17 cellular contexts compared by ENCODE assay signal in genomic region chr4:845233-845835, GRCh38. TPM values are rescaled to one million over a fixed set of nuclear protein-coding genes. Genes with fewer than 3 reads are reported as not detected.
DNase-seq lines count a peak whose midpoint lies in the region; ATAC-seq and TF ChIP-seq lines count a peak whose summit lies in the region.
"Had no signal": no experiment of that assay in that cellular context is flagged by ENCODE, and none has a peak within 500 bp of the region (broad histone marks: within the 10 kb centered on the region; RNA-seq: fewer than 3 reads in every experiment).

No MANE protein-coding gene starts in this region.

- DNase-seq in EL (peak; percentile 64), M059J (ENCODE audit: low read depth) (peak; percentile 24), fibroblast of the aortic adventitia (ENCODE audit: low read depth) (peak; percentile 47), renal cortical epithelial cell (ENCODE audit: low read depth) (peak; percentile 6), NCI-H748 treated with DMSO at 0.1 percent for 48 hours (lab: John Stamatoyannopoulos, UW) (no peak), T-helper 1 cell (no peak), NCI-H526 treated with DMSO at 0.1 percent for 48 hours (lab: John Stamatoyannopoulos, UW) (no peak)
- DNase-seq: activated CD4-positive, CD25-positive, alpha-beta regulatory T cell treated with anti-CD3 and anti-CD28 coated beads, Interleukin-2, amount 50 U/mL, for 72 hours; activated CD8-positive, alpha-beta memory T cell treated with anti-CD3 and anti-CD28 coated beads, Interleukin-2, amount 50 U/mL, for 4 hours; effector memory CD8-positive, alpha-beta T cell; NCI-H1436 treated with DMSO at 0.1 percent for 48 hours; Peyer's patch; T-helper 2 cell; testis had no signal

- TF ChIP-seq CTCF in fibroblast of the aortic adventitia (IDR thresholded peaks at IDR 0.05; ENCODE audit: insufficient read depth, low read length), result no peak

- no peak for ATAC-seq in GM18520 (IDR thresholded peaks at IDR 0.05; ENCODE audit: unreplicated experiment)
- ATAC-seq: effector memory CD8-positive, alpha-beta T cell; mucosa of descending colon had no signal

- no peak overlapping the region for H3K4me3 ChIP-seq in fibroblast of the aortic adventitia (ENCODE audit: low read depth, low read length)
- H3K4me3 ChIP-seq: cardiac muscle cell, mucosa of descending colon, Peyer's patch, testis had no signal

RNA-seq across cellular contexts. Expression of gene CPLX1, which starts 19.4 kb away (rescaled TPM):
- not detected in 2 replicates for total RNA-seq in M059J (2014; rRNA removed; shearing (Covaris generic))
- total RNA-seq in fibroblast of the aortic adventitia (ENCODE audit: low replicate concordance) (not detected in 2 replicates), renal cortical epithelial cell (under 0.01 and 0.15 TPM in 2 replicates)

Comparison
In these comparisons a context has a peak if more than half of its experiments do, and no peak if none do; other contexts are left out.
1. DNase-seq: peak in EL (single experiment), M059J (single experiment), fibroblast of the aortic adventitia (single experiment) and renal cortical epithelial cell (single experiment); none in NCI-H748 treated with DMSO at 0.1 percent for 48 hours (single experiment), T-helper 1 cell (0 of 5) and NCI-H526 treated with DMSO at 0.1 percent for 48 hours (single experiment).